ENCODE assay signal across 1 cellular context in the genomic region with DNA sequence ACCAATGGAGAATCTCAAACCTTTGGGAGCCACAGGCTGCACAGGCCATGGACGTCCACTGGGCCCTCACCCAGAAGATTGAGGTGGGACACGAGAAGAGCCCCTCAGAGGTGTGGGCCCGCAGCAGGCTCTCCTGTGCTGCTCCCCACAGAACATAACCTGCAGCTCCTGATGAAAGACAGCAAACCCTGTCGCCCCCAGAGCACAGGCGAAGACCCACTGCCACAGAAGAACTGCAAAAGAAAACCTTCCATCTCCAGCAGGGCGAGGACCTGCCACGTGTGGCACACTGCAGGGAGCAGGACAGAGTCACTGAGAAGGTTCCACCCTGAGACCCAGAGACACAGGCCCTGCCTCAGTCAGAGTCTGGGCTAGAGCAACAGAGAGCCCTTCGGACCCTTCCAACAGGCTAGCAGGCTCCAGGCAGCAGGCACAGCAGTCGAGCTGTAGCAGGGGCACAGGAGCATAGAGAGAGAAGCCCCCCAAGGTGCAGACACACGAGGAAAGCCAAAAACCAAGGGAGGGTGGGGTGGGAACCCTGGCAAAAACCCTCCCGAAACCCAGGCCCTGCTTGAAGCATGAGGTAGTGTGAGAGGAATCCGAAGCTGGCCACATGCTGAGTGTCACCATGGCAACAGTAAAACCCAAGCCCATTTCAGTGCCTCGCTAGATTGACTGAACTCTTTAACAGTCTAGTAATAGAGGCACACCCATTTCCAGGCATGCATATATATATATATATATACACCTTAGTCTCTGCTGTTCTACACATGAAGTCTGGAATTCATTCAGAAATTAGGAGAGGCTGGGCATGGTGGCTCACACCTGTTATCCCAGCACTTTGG.
TF ChIP-seq lines count a peak whose summit lies in the region.

No MANE protein-coding gene starts in this region.

TF ChIP-seq in SK-N-SH, 30 proteins besides CTCF, POLR2A, EP300 and RAD21 (continued from another document):
- TF ChIP-seq, protein P1, sequence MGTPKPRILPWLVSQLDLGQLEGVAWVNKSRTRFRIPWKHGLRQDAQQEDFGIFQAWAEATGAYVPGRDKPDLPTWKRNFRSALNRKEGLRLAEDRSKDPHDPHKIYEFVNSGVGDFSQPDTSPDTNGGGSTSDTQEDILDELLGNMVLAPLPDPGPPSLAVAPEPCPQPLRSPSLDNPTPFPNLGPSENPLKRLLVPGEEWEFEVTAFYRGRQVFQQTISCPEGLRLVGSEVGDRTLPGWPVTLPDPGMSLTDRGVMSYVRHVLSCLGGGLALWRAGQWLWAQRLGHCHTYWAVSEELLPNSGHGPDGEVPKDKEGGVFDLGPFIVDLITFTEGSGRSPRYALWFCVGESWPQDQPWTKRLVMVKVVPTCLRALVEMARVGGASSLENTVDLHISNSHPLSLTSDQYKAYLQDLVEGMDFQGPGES (IDR thresholded peaks at IDR 0.05; ENCODE audit: low read depth, low read length), result no peak
- TF ChIP-seq, protein P2, sequence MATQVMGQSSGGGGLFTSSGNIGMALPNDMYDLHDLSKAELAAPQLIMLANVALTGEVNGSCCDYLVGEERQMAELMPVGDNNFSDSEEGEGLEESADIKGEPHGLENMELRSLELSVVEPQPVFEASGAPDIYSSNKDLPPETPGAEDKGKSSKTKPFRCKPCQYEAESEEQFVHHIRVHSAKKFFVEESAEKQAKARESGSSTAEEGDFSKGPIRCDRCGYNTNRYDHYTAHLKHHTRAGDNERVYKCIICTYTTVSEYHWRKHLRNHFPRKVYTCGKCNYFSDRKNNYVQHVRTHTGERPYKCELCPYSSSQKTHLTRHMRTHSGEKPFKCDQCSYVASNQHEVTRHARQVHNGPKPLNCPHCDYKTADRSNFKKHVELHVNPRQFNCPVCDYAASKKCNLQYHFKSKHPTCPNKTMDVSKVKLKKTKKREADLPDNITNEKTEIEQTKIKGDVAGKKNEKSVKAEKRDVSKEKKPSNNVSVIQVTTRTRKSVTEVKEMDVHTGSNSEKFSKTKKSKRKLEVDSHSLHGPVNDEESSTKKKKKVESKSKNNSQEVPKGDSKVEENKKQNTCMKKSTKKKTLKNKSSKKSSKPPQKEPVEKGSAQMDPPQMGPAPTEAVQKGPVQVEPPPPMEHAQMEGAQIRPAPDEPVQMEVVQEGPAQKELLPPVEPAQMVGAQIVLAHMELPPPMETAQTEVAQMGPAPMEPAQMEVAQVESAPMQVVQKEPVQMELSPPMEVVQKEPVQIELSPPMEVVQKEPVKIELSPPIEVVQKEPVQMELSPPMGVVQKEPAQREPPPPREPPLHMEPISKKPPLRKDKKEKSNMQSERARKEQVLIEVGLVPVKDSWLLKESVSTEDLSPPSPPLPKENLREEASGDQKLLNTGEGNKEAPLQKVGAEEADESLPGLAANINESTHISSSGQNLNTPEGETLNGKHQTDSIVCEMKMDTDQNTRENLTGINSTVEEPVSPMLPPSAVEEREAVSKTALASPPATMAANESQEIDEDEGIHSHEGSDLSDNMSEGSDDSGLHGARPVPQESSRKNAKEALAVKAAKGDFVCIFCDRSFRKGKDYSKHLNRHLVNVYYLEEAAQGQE (IDR thresholded peaks at IDR 0.05; ENCODE audit: low read depth, low read length), result no peak
- TF ChIP-seq TEAD4 (IDR thresholded peaks at IDR 0.05; ENCODE audit: borderline replicate concordance, insufficient read depth) (no peak), EZH2phosphoT487 (IDR thresholded peaks at IDR 0.05; ENCODE audit: borderline replicate concordance, low read depth) (no peak), RCOR1 (IDR thresholded peaks at IDR 0.05; ENCODE audit: low read length) (no peak), FOXJ3 (CRISPR knock-in tag; IDR thresholded peaks at IDR 0.05) (no peak), TAF1 (IDR thresholded peaks at IDR 0.05; ENCODE audit: borderline replicate concordance, low read depth, low read length) (no peak), SIN3A (IDR thresholded peaks at IDR 0.05; ENCODE audit: borderline replicate concordance, low read depth, low read length) (no peak)
- TF ChIP-seq, protein P3, sequence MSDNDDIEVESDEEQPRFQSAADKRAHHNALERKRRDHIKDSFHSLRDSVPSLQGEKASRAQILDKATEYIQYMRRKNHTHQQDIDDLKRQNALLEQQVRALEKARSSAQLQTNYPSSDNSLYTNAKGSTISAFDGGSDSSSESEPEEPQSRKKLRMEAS (IDR thresholded peaks at IDR 0.05; ENCODE audit: low read depth), result no peak
- TF ChIP-seq, protein P4, sequence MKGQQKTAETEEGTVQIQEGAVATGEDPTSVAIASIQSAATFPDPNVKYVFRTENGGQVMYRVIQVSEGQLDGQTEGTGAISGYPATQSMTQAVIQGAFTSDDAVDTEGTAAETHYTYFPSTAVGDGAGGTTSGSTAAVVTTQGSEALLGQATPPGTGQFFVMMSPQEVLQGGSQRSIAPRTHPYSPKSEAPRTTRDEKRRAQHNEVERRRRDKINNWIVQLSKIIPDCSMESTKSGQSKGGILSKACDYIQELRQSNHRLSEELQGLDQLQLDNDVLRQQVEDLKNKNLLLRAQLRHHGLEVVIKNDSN (IDR thresholded peaks at IDR 0.05; ENCODE audit: borderline replicate concordance, low read depth), result no peak
- TF ChIP-seq, protein P5, sequence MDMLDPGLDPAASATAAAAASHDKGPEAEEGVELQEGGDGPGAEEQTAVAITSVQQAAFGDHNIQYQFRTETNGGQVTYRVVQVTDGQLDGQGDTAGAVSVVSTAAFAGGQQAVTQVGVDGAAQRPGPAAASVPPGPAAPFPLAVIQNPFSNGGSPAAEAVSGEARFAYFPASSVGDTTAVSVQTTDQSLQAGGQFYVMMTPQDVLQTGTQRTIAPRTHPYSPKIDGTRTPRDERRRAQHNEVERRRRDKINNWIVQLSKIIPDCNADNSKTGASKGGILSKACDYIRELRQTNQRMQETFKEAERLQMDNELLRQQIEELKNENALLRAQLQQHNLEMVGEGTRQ (IDR thresholded peaks at IDR 0.05; ENCODE audit: borderline replicate concordance, low read depth, low read length), result no peak
